In genomic region chr4:8523175-8523574, GRCh38 we compare ENCODE assay signal across 20 cellular contexts. TPM values are rescaled to one million over a fixed set of nuclear protein-coding genes. Genes with fewer than 3 reads are reported as not detected.
DNase-seq lines count a peak whose midpoint lies in the region; ATAC-seq and TF ChIP-seq lines count a peak whose summit lies in the region.
"Had no signal": no experiment of that assay in that cellular context is flagged by ENCODE, and none has a peak within 500 bp of the region (broad histone marks: within the 10 kb centered on the region; RNA-seq: fewer than 3 reads in every experiment).

No MANE protein-coding gene starts in this region.

- no peak overlapping the region for H2BK120ac ChIP-seq in mesendoderm (ENCODE audit: low read depth, low read length)
- no peak overlapping the region for H2BK120ac ChIP-seq in trophoblast cell (ENCODE audit: insufficient read depth, low read length, poor library complexity)

- H3K18ac ChIP-seq in mesendoderm (ENCODE audit: low read length) (no peak overlapping the region), trophoblast cell (ENCODE audit: low read length) (no peak overlapping the region)

- no peak overlapping the region for H3K4ac ChIP-seq in mesendoderm (ENCODE audit: low read depth, low read length)
- no peak overlapping the region for H3K4ac ChIP-seq in trophoblast cell (ENCODE audit: low read depth, low read length)

- peak overlapping the region; percentile 7 for H3K56ac ChIP-seq in mesendoderm (ENCODE audit: low read length)

- peaks cover 11% of the 10 kb centered on the region for H3K9me3 Mint-ChIP-seq in chondrocyte (ENCODE audit: low read depth)
- H3K9me3 Mint-ChIP-seq: GM23338 had no signal

- no CpG with 5 or more reads among the region's 13 CpGs for WGBS in mesendoderm (ENCODE audit: extremely low coverage, insufficient coverage, low lambda C conversion rate)
- no CpG with 5 or more reads among the region's 13 CpGs for whole genome bisulfite sequencing in trophoblast cell (ENCODE audit: extremely low coverage, insufficient coverage, insufficient read length)

- H3K27ac ChIP-seq in mesendoderm (ENCODE audit: low read depth, low read length) (no peak overlapping the region), trophoblast cell (ENCODE audit: low read depth, low read length) (no peak overlapping the region), A673 (ENCODE audit: low read depth, low read length, poor library complexity, severe bottlenecking) (no peak overlapping the region)
- H3K27ac ChIP-seq: C4-2B had no signal

- H3K9me3 ChIP-seq in trophoblast cell (ENCODE audit: insufficient read depth, low read depth, low read length) (peaks cover 9% of the 10 kb centered on the region), A673 (ENCODE audit: low read depth, low read length, poor library complexity, severe bottlenecking) (no peaks in the 10 kb centered on the region)

- H3K27ac Mint-ChIP-seq in chondrocyte (ENCODE audit: unreplicated experiment) = no peak overlapping the region
- H3K27ac Mint-ChIP-seq: CD4-positive, alpha-beta memory T cell; GM23338; HFFc6 had no signal

- no peaks in the 10 kb centered on the region for H3K36me3 Mint-ChIP-seq in chondrocyte (ENCODE audit: low read depth)
- H3K36me3 Mint-ChIP-seq: CD4-positive, alpha-beta memory T cell had no signal

- H3K4me2 ChIP-seq in mesendoderm (ENCODE audit: low read length) (no peak overlapping the region), trophoblast cell (ENCODE audit: low read length) (no peak overlapping the region)
- H3K4me2 ChIP-seq: GM23338 had no signal

- H3K36me3 ChIP-seq in mesendoderm (ENCODE audit: control insufficient read depth, insufficient read depth, low read length) = no peaks in the 10 kb centered on the region
- no peaks in the 10 kb centered on the region for H3K36me3 ChIP-seq in trophoblast cell (ENCODE audit: control insufficient read depth in 1 of 2, insufficient read depth in 2 of 2, low read length in 2 of 2)
- H3K36me3 ChIP-seq in A673 (ENCODE audit: insufficient read depth, low read length, poor library complexity, severe bottlenecking) = no peaks in the 10 kb centered on the region

- peak overlapping the region; percentile 66 for H3K23ac ChIP-seq in mesendoderm (ENCODE audit: low read length)
- no peak overlapping the region for H3K23ac ChIP-seq in trophoblast cell (ENCODE audit: low read length)

- H2AFZ ChIP-seq in trophoblast cell (ENCODE audit: insufficient read depth, low read length, poor library complexity) = no peak overlapping the region
- H2AFZ ChIP-seq: GM23338 had no signal

- H3K14ac ChIP-seq in trophoblast cell (ENCODE audit: low read length) = no peak overlapping the region

- peak; percentile 50 for DNase-seq in chondrocyte (ENCODE audit: low spot score)
- no peak for DNase-seq in mesendoderm
- no peak for DNase-seq in trophoblast cell
- no peak for DNase-seq in kidney tubule cell (ENCODE audit: low spot score)
- no peak for DNase-seq in epidermal melanocyte (ENCODE audit: insufficient read length, low spot score)
- no peak for DNase-seq in A673 (ENCODE audit: low spot score)
- DNase-seq: AML-193; Calu3; CD4-positive, alpha-beta memory T cell; DMS79 treated with DMSO at 0.1 percent for 48 hours; GF-D8; H7; HFFc6; IMR-90 had no signal

- H3K4me3 Mint-ChIP-seq in chondrocyte (ENCODE audit: unreplicated experiment) = no peak overlapping the region
- H3K4me3 Mint-ChIP-seq: CD4-positive, alpha-beta memory T cell; GM23338; HFFc6 had no signal

- H4K12ac ChIP-seq in trophoblast cell (ENCODE audit: low read depth, low read length) = no peak overlapping the region

- TF ChIP-seq CTCF in chondrocyte (IDR thresholded peaks at IDR 0.05) (no peak), A673 (conservative IDR thresholded peaks at IDR 0.05; ENCODE audit: low read depth, low read length) (no peak)

- no TSS peak for BruUV-seq in A673 (replicated peaks; lab: Mats Ljungman, UMichigan)

- no peak overlapping the region for H2BK5ac ChIP-seq in mesendoderm (ENCODE audit: low read length)
- H2BK5ac ChIP-seq in trophoblast cell (ENCODE audit: low read depth, low read length, poor library complexity) = no peak overlapping the region

- H2AK5ac ChIP-seq in mesendoderm (ENCODE audit: low read length) = no peak overlapping the region
- peak overlapping the region; percentile 3 for H2AK5ac ChIP-seq in trophoblast cell (ENCODE audit: low read length)

- H3K27me3 Mint-ChIP-seq in chondrocyte (ENCODE audit: low read depth) = no peaks in the 10 kb centered on the region
- H3K27me3 Mint-ChIP-seq: CD4-positive, alpha-beta memory T cell had no signal

- intact Hi-C loops in A673 (cut with micrococcal nuclease; ENCODE audit: unreplicated experiment) = no loop called here

- H3K4me1 Mint-ChIP-seq in chondrocyte (ENCODE audit: low read depth) = peaks cover 29% of the 10 kb centered on the region
- H3K4me1 Mint-ChIP-seq: CD4-positive, alpha-beta memory T cell had no signal

- no peak for ATAC-seq in HG03135 (IDR thresholded peaks at IDR 0.05; ENCODE audit: unreplicated experiment)
- ATAC-seq: GM12878, GM23338, HCT116, K562 had no signal

- H3K4me1 ChIP-seq in mesendoderm (ENCODE audit: control insufficient read depth, low read depth, low read length) (no peaks in the 10 kb centered on the region), trophoblast cell (ENCODE audit: control insufficient read depth in 1 of 2, insufficient read depth in 2 of 2, low read length in 2 of 2) (peaks cover 12 to 18% of the 10 kb centered on the region in 2 experiments), A673 (ENCODE audit: insufficient read depth, low read length, poor library complexity, severe bottlenecking) (no peaks in the 10 kb centered on the region)

- H3K27me3 ChIP-seq in mesendoderm (ENCODE audit: insufficient read depth, low read length, poor library complexity) (no peaks in the 10 kb centered on the region), trophoblast cell (ENCODE audit: insufficient read depth, low read length) (no peaks in the 10 kb centered on the region), A673 (replicated peaks; ENCODE audit: insufficient read depth, low read depth, low read length, poor library complexity) (no peaks in the 10 kb centered on the region)

- POLR2A ChIA-PET in A673 (lab: Charles Lee; ENCODE audit: low non-redundant PET) = no interaction called here

- CTCF ChIA-PET in A673 (lab: Charles Lee) = no interaction called here

- no peak overlapping the region for H4K5ac ChIP-seq in mesendoderm (ENCODE audit: low read length)

- H3K4me3 ChIP-seq in mesendoderm (ENCODE audit: low read length) = no peak overlapping the region
- H3K4me3 ChIP-seq in trophoblast cell (ENCODE audit: low read depth, low read length) = no peak overlapping the region
- no peak overlapping the region for H3K4me3 ChIP-seq in A673 (ENCODE audit: low read depth, low read length, poor library complexity, severe bottlenecking)
- H3K4me3 ChIP-seq: GM12878, GM23338, K562 had no signal

- no peaks in the 10 kb centered on the region for H3K79me2 ChIP-seq in mesendoderm (ENCODE audit: control insufficient read depth, insufficient read depth, low read length)
- no peaks in the 10 kb centered on the region for H3K79me2 ChIP-seq in trophoblast cell (ENCODE audit: control insufficient read depth, insufficient read depth, low read length, poor library complexity)

- peak overlapping the region; percentile 62 for H2BK12ac ChIP-seq in trophoblast cell (ENCODE audit: low read length)

- peak overlapping the region; percentile 30 for H4K91ac ChIP-seq in trophoblast cell (ENCODE audit: low read depth, low read length)

- H3K9ac ChIP-seq in mesendoderm (ENCODE audit: low read length) (no peak overlapping the region), trophoblast cell (ENCODE audit: low read length) (no peak overlapping the region)

- no peaks in the 10 kb centered on the region for H3K79me1 ChIP-seq in mesendoderm (ENCODE audit: low read length)
- H3K79me1 ChIP-seq in trophoblast cell (ENCODE audit: low read length) = peaks cover 23% of the 10 kb centered on the region

- no peak overlapping the region for H2BK15ac ChIP-seq in mesendoderm (replicated peaks; ENCODE audit: low read depth)

- no peak overlapping the region for H4K8ac ChIP-seq in mesendoderm (ENCODE audit: low read depth, low read length)
- H4K8ac ChIP-seq in trophoblast cell (ENCODE audit: low read depth, low read length) = no peak overlapping the region

RNA-seq across cellular contexts. Expression of gene GPR78, which starts 57.0 kb away (rescaled TPM):
- 0.15 to 1.2 TPM (median 0.44 TPM) in 3 replicates for total RNA-seq in chondrocyte
- polyA plus RNA-seq in mesendoderm (2013, experiment 1 of 2) = 1.5 TPM
- polyA plus RNA-seq in mesendoderm (2013, experiment 2 of 2) = 1.4 TPM
- 13.9 and 15.5 TPM in 2 replicates for polyA plus RNA-seq in trophoblast cell (2013)
- not detected in 2 replicates for total RNA-seq in A673 (2021)
- total RNA-seq: Calu3; CD4-positive, alpha-beta memory T cell; GM12878 had no signal
- polyA plus RNA-seq: CD4-positive, alpha-beta memory T cell had no signal
